Comparison of ENCODE assay signal across 2 cellular contexts in genomic region chr6:41705329-41705995, GRCh38.
TF ChIP-seq lines count a peak whose summit lies in the region.

No MANE protein-coding gene starts in this region.

TF ChIP-seq in SK-N-SH, 30 proteins besides CTCF, POLR2A, EP300 and RAD21 (continued from another document):
- no peak for TF ChIP-seq FOSL2 (IDR thresholded peaks at IDR 0.05; ENCODE audit: borderline replicate concordance, low read depth)
- no peak for TF ChIP-seq CHD2 (IDR thresholded peaks at IDR 0.05; ENCODE audit: low read length, partially characterized antibody)
- no peak for TF ChIP-seq TAF1 (IDR thresholded peaks at IDR 0.05; ENCODE audit: borderline replicate concordance, low read depth, low read length)
- TF ChIP-seq MEF2A (IDR thresholded peaks at IDR 0.05; ENCODE audit: borderline replicate concordance, low read depth), result no peak
- no peak for TF ChIP-seq NFIC (IDR thresholded peaks at IDR 0.05; ENCODE audit: borderline replicate concordance)
- TF ChIP-seq GATA2 (CRISPR knock-in tag; IDR thresholded peaks at IDR 0.05), result no peak
- TF ChIP-seq, protein P1, sequence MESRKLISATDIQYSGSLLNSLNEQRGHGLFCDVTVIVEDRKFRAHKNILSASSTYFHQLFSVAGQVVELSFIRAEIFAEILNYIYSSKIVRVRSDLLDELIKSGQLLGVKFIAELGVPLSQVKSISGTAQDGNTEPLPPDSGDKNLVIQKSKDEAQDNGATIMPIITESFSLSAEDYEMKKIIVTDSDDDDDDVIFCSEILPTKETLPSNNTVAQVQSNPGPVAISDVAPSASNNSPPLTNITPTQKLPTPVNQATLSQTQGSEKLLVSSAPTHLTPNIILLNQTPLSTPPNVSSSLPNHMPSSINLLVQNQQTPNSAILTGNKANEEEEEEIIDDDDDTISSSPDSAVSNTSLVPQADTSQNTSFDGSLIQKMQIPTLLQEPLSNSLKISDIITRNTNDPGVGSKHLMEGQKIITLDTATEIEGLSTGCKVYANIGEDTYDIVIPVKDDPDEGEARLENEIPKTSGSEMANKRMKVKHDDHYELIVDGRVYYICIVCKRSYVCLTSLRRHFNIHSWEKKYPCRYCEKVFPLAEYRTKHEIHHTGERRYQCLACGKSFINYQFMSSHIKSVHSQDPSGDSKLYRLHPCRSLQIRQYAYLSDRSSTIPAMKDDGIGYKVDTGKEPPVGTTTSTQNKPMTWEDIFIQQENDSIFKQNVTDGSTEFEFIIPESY (IDR thresholded peaks at IDR 0.05; ENCODE audit: borderline replicate concordance, low read depth), result no peak
- no peak for TF ChIP-seq FOXJ3 (CRISPR knock-in tag; IDR thresholded peaks at IDR 0.05)
- no peak for TF ChIP-seq SIN3A (IDR thresholded peaks at IDR 0.05; ENCODE audit: borderline replicate concordance, low read depth, low read length)
- TF ChIP-seq, protein P2, sequence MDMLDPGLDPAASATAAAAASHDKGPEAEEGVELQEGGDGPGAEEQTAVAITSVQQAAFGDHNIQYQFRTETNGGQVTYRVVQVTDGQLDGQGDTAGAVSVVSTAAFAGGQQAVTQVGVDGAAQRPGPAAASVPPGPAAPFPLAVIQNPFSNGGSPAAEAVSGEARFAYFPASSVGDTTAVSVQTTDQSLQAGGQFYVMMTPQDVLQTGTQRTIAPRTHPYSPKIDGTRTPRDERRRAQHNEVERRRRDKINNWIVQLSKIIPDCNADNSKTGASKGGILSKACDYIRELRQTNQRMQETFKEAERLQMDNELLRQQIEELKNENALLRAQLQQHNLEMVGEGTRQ (IDR thresholded peaks at IDR 0.05; ENCODE audit: borderline replicate concordance, low read depth, low read length), result no peak
- TF ChIP-seq FOXM1 (IDR thresholded peaks at IDR 0.05; ENCODE audit: low read depth), result no peak
- no peak for TF ChIP-seq REST (IDR thresholded peaks at IDR 0.05; ENCODE audit: low read depth, low read length)
- TF ChIP-seq TEAD4 (IDR thresholded peaks at IDR 0.05; ENCODE audit: borderline replicate concordance, insufficient read depth), result no peak
- TF ChIP-seq RCOR1 (IDR thresholded peaks at IDR 0.05; ENCODE audit: low read length), result no peak
- TF ChIP-seq, protein P3, sequence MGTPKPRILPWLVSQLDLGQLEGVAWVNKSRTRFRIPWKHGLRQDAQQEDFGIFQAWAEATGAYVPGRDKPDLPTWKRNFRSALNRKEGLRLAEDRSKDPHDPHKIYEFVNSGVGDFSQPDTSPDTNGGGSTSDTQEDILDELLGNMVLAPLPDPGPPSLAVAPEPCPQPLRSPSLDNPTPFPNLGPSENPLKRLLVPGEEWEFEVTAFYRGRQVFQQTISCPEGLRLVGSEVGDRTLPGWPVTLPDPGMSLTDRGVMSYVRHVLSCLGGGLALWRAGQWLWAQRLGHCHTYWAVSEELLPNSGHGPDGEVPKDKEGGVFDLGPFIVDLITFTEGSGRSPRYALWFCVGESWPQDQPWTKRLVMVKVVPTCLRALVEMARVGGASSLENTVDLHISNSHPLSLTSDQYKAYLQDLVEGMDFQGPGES (IDR thresholded peaks at IDR 0.05; ENCODE audit: low read depth, low read length), result no peak

TF ChIP-seq in SK-N-SH treated with all-trans-retinoic acid at 6 μM for 48 hours, 23 proteins besides CTCF, POLR2A, EP300 and RAD21 (continued from another document):
- TF ChIP-seq, protein P4, sequence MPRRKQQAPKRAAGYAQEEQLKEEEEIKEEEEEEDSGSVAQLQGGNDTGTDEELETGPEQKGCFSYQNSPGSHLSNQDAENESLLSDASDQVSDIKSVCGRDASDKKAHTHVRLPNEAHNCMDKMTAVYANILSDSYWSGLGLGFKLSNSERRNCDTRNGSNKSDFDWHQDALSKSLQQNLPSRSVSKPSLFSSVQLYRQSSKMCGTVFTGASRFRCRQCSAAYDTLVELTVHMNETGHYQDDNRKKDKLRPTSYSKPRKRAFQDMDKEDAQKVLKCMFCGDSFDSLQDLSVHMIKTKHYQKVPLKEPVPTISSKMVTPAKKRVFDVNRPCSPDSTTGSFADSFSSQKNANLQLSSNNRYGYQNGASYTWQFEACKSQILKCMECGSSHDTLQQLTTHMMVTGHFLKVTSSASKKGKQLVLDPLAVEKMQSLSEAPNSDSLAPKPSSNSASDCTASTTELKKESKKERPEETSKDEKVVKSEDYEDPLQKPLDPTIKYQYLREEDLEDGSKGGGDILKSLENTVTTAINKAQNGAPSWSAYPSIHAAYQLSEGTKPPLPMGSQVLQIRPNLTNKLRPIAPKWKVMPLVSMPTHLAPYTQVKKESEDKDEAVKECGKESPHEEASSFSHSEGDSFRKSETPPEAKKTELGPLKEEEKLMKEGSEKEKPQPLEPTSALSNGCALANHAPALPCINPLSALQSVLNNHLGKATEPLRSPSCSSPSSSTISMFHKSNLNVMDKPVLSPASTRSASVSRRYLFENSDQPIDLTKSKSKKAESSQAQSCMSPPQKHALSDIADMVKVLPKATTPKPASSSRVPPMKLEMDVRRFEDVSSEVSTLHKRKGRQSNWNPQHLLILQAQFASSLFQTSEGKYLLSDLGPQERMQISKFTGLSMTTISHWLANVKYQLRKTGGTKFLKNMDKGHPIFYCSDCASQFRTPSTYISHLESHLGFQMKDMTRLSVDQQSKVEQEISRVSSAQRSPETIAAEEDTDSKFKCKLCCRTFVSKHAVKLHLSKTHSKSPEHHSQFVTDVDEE (CRISPR knock-in tag; IDR thresholded peaks at IDR 0.05), result no peak
- TF ChIP-seq ZFP30 (CRISPR knock-in tag; IDR thresholded peaks at IDR 0.05) (no peak), ZNF8 (CRISPR knock-in tag; IDR thresholded peaks at IDR 0.05) (no peak), ZFP3 (CRISPR knock-in tag; IDR thresholded peaks at IDR 0.05) (no peak), ARNTL (CRISPR knock-in tag; IDR thresholded peaks at IDR 0.05; ENCODE audit: borderline replicate concordance, low read depth) (no peak), ZC3H10 (CRISPR knock-in tag; IDR thresholded peaks at IDR 0.05) (no peak), ZNF70 (CRISPR knock-in tag; IDR thresholded peaks at IDR 0.05) (no peak), SNAI2 (CRISPR knock-in tag; IDR thresholded peaks at IDR 0.05) (no peak)
- TF ChIP-seq, protein P5, sequence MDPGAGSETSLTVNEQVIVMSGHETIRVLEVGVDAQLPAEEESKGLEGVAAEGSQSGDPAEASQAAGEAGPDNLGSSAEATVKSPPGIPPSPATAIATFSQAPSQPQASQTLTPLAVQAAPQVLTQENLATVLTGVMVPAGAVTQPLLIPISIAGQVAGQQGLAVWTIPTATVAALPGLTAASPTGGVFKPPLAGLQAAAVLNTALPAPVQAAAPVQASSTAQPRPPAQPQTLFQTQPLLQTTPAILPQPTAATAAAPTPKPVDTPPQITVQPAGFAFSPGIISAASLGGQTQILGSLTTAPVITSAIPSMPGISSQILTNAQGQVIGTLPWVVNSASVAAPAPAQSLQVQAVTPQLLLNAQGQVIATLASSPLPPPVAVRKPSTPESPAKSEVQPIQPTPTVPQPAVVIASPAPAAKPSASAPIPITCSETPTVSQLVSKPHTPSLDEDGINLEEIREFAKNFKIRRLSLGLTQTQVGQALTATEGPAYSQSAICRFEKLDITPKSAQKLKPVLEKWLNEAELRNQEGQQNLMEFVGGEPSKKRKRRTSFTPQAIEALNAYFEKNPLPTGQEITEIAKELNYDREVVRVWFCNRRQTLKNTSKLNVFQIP (CRISPR knock-in tag; IDR thresholded peaks at IDR 0.05; ENCODE audit: borderline replicate concordance, low read depth), result no peak
